Comparison of ENCODE assay signal across 1 cellular context in the genomic region with DNA sequence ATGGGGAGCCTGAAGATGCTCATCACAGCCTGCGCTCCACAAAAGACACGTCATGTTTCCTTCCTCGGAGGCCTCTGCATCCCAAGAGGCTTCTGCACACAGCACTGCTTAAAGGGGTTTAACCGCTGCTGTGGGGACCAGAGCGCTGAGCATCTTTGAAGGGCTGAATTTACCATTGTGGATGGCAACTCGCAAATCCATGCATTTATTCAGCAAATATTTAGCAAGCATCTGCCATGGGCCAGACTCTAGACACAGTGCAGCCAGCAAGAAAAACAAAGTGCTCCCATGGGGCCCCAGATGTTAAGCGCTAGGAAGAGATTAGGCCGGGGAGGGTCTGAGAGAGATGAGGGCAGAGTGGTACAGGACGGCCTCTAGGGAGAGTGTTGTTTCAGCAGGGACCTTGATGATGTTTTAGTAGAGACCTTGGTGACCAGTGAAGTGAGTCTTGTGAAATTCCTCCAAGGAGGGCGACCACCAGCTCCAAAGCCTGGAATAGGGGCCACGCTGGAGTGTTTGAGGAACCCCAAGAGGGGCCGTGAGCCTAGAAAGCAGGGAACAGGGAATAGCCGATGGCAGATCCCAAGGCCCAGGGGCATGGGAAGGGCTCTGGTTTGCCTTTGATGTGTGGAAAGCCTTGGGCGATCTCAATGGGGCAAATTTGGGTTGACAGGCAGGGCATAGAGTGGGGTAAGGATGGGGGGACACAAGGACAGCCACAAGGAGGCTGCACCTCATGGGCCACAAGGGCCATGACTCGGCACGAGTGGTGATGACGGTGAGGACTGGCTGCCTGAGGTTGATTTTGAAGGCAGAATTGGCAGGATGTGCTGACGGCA.
TF ChIP-seq lines count a peak whose summit lies in the region.

No MANE protein-coding gene starts in this region.

TF ChIP-seq in H1, 55 proteins besides CTCF, POLR2A, EP300 and RAD21:
- TF ChIP-seq HDAC2 (IDR thresholded peaks at IDR 0.05; ENCODE audit: borderline replicate concordance in 1 of 2, low read depth in 2 of 2, low read length in 2 of 2): no peak
- TF ChIP-seq ATF2 (IDR thresholded peaks at IDR 0.05; ENCODE audit: low read length): no peak
- no peak for TF ChIP-seq SP1 (IDR thresholded peaks at IDR 0.05; ENCODE audit: low read depth, low read length)
- no peak for TF ChIP-seq SRF (IDR thresholded peaks at IDR 0.05; ENCODE audit: low read depth, low read length)
- no peak for TF ChIP-seq YY1 (IDR thresholded peaks at IDR 0.05; ENCODE audit: low read depth, low read length)
- TF ChIP-seq EZH2 (IDR thresholded peaks at IDR 0.05; ENCODE audit: low read depth, low read length, severe bottlenecking): no peak
- no peak for TF ChIP-seq KDM5A (IDR thresholded peaks at IDR 0.05; ENCODE audit: low read length)
- TF ChIP-seq CBX5 (IDR thresholded peaks at IDR 0.05; ENCODE audit: low read depth, low read length): no peak
- TF ChIP-seq TCF12 (IDR thresholded peaks at IDR 0.05; ENCODE audit: low read depth, low read length): no peak
- no peak for TF ChIP-seq TEAD4 (IDR thresholded peaks at IDR 0.05; ENCODE audit: low read depth, low read length)
